ENCODE assay signal across 8 cellular contexts in genomic region chr7:98251844-98252639, GRCh38. TPM values are rescaled to one million over a fixed set of nuclear protein-coding genes. Genes with fewer than 3 reads are reported as not detected.
DNase-seq lines count a peak whose midpoint lies in the region; ATAC-seq and TF ChIP-seq lines count a peak whose summit lies in the region.

Gene TECPR1 (minus strand): TSS chr7:98252232. CDS start chr7:98246146, 6,086 bp downstream.

- H3K27ac Mint-ChIP-seq in WTC11: peak within 1 kb of the TSS; percentile 87

- H3K4me3 Mint-ChIP-seq in WTC11: peak within 1 kb of the TSS; percentile 96

- peaks cover 23% of the 10 kb centered on the region for H3K4me1 Mint-ChIP-seq in WTC11

- DNase-seq in AG08395 (ENCODE audit: low spot score) (peak; percentile 100), NCI-H2227 treated with DMSO at 0.1 percent for 48 hours (lab: John Stamatoyannopoulos, UW) (peak; percentile 84), WTC11 (ENCODE audit: low spot score) (peak; percentile 93), cardiac fibroblast (ENCODE audit: low read depth in 2 of 2) (peak; percentile 87 to 93), inferior parietal cortex (ENCODE audit: extremely low spot score) (peak; percentile 92)
- DNase-seq in stimulated activated CD4-positive, alpha-beta T cell treated with anti-CD3 and anti-CD28 coated beads, Interleukin-12 subunit alpha, Interleukin-12 subunit beta, amount 100 ng/mL, for 24 hours (ENCODE audit: low read depth in 2 of 2): peak; percentile 77 to 84

- TF ChIP-seq POLR2A in GM18951 (IDR thresholded peaks at IDR 0.05; ENCODE audit: extremely low read depth, insufficient read depth, insufficient read length): peak; percentile 71

- H3K36me3 Mint-ChIP-seq in WTC11: no peaks in the 10 kb centered on the region; the same call in 1 of the 2 replicates

- H3K27me3 Mint-ChIP-seq in WTC11 (ENCODE audit: low read depth): no peaks in the 10 kb centered on the region

- in situ Hi-C loops in GM18951 (cut with MboI; ENCODE audit: low sequenced_read_pairs, unreplicated experiment): no loop called here

- POLR2A ChIA-PET in WTC11 (lab: Charles Lee): no interaction called here

- ATAC-seq in HG03175 (IDR thresholded peaks at IDR 0.05; ENCODE audit: unreplicated experiment) (peak; percentile 98), WTC11 (peak; percentile 96)

- no peak for TF ChIP-seq CTCF in WTC11 (IDR thresholded peaks at IDR 0.05)
- TF ChIP-seq CTCF in cardiac fibroblast (IDR thresholded peaks at IDR 0.05; ENCODE audit: low read depth, low read length): no peak

- no peaks in the 10 kb centered on the region for H3K9me3 Mint-ChIP-seq in WTC11

- peak within 1 kb of the TSS; percentile 92 to 95 for H3K4me3 ChIP-seq in cardiac fibroblast (replicated peaks in 1 of 2; ENCODE audit: low read depth in 2 of 2, low read length in 2 of 2)

- CTCF ChIA-PET in WTC11 (lab: Charles Lee): interaction anchor here (1.0 kb wide), 1 partner anchor 149 kb away, joined by 3 read pairs; the partner anchor contains the start of gene BAIAP2L1

TF ChIP-seq in WTC11, 78 proteins besides CTCF, POLR2A, EP300 and RAD21 (continues in another document):
- TF ChIP-seq ELF4 (CRISPR knock-in tag; IDR thresholded peaks at IDR 0.05; ENCODE audit: low read depth) (no peak), ZBTB43 (CRISPR knock-in tag; IDR thresholded peaks at IDR 0.05) (no peak; the same call in 1 of the 2 replicates), SMAD3 (CRISPR knock-in tag; IDR thresholded peaks at IDR 0.05; ENCODE audit: borderline replicate concordance) (no peak), MLX (CRISPR knock-in tag; IDR thresholded peaks at IDR 0.05) (no peak), NFATC4 (CRISPR knock-in tag; IDR thresholded peaks at IDR 0.05) (no peak), KAT7 (CRISPR knock-in tag; IDR thresholded peaks at IDR 0.05; ENCODE audit: borderline replicate concordance) (0 out of 2 replicates have a peak, but pooled peaks have one; percentile 88), ZNF671 (CRISPR knock-in tag; IDR thresholded peaks at IDR 0.05) (no peak), ZSCAN18 (CRISPR knock-in tag; IDR thresholded peaks at IDR 0.05) (no peak), CDX4 (CRISPR knock-in tag; IDR thresholded peaks at IDR 0.05; ENCODE audit: borderline replicate concordance) (no peak), USF1 (CRISPR knock-in tag; IDR thresholded peaks at IDR 0.05) (no peak), TCF7 (CRISPR knock-in tag; IDR thresholded peaks at IDR 0.05; ENCODE audit: low read depth) (no peak), CREB1 (CRISPR knock-in tag; IDR thresholded peaks at IDR 0.05) (no peak), FOXK1 (CRISPR knock-in tag; IDR thresholded peaks at IDR 0.05) (peak; percentile 92), ZNF232 (CRISPR knock-in tag; IDR thresholded peaks at IDR 0.05) (no peak), FOXJ3 (CRISPR knock-in tag; IDR thresholded peaks at IDR 0.05; ENCODE audit: borderline replicate concordance) (no peak), ZNF396 (CRISPR knock-in tag; IDR thresholded peaks at IDR 0.05; ENCODE audit: borderline replicate concordance) (no peak), IRF2 (CRISPR knock-in tag; IDR thresholded peaks at IDR 0.05; ENCODE audit: borderline replicate concordance, low read depth) (no peak), CBFB (CRISPR knock-in tag; IDR thresholded peaks at IDR 0.05; ENCODE audit: low read depth) (no peak), SOX15 (CRISPR knock-in tag; IDR thresholded peaks at IDR 0.05) (no peak), ATF3 (CRISPR knock-in tag; conservative IDR thresholded peaks at IDR 0.05) (no peak), ZNF121 (CRISPR knock-in tag; IDR thresholded peaks at IDR 0.05) (no peak), ZNF425 (CRISPR knock-in tag; conservative IDR thresholded peaks at IDR 0.05) (no peak), TEAD1 (CRISPR knock-in tag; IDR thresholded peaks at IDR 0.05) (no peak), USF2 (CRISPR knock-in tag; IDR thresholded peaks at IDR 0.05) (no peak; the same call in 1 of the 2 replicates), ZNF138 (CRISPR knock-in tag; conservative IDR thresholded peaks at IDR 0.05) (no peak), TEAD4 (CRISPR knock-in tag; IDR thresholded peaks at IDR 0.05) (no peak), PRRX2 (CRISPR knock-in tag; IDR thresholded peaks at IDR 0.05) (no peak)

RNA-seq across cellular contexts. Expression of gene TECPR1, which starts in this region (rescaled TPM):
- total RNA-seq in WTC11 (2021): 17.6 to 21.5 TPM (median 18.4 TPM) in 3 replicates

Comparison
In these comparisons a context has a peak if more than half of its experiments do, and no peak if none do; other contexts are left out.
1. Peak in every context shown above with its lines: DNase-seq, ATAC-seq and H3K4me3 ChIP-seq.